9 cellular contexts compared by ENCODE assay signal in the genomic region with DNA sequence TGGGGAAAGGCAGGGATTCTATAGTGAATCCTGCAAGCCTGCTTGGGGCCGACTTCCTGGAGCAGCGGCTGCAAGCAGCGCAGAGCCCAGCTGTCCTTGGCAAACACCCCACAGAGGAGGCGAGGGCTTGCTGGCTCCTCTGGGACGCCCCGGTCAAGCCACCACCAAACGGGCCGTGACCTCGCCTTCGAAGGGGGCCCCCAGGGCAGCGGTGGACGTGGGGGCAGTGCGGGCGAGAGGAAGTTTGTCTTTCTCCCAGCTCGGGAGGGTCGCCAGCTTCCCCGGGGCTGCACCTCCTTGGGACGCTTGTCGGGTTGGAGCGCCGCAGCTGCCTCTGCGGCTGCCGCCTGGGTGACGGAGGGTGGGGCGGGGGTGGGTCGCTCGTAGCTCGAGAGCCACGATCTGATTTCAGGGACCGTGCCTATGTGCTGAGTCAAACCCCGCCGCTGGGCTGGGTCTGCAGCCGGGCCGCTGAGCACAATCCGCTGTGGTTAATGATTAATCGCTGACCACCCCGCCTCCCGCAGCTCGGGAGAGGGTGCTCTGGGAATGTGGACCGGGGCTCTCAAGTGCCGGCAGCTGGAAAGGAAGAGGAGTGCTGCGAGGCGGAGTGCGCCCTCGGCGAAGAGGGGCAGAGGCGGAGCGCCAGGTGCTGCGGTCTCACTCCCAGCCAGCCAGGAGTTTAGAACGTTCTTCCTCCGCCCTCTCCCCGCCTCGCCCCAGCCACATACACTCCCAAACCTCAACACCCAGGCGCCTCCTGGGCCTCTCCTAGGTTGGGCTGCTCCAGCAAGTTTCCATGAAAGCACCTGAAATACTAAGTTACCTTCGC. TPM values are rescaled to one million over a fixed set of nuclear protein-coding genes. Genes with fewer than 3 reads are reported as not detected.
DNase-seq lines count a peak whose midpoint lies in the region; ATAC-seq and TF ChIP-seq lines count a peak whose summit lies in the region.
"Had no signal": no experiment of that assay in that cellular context is flagged by ENCODE, and none has a peak within 500 bp of the region (broad histone marks: within the 10 kb centered on the region; RNA-seq: fewer than 3 reads in every experiment).

A gene (plus strand): TSS at position 726 of the 832 bp plus-strand sequence.

- H3K36me3 Mint-ChIP-seq in naive thymus-derived CD4-positive, alpha-beta T cell: peaks cover 0 to 4% (median 0%) of the 10 kb centered on the region in 5 donors
- peaks cover 0 to 4% (median 0%) of the 10 kb centered on the region in 3 donors for H3K36me3 Mint-ChIP-seq in naive thymus-derived CD8-positive, alpha-beta T cell

- TF ChIP-seq CTCF in AG09309 (IDR thresholded peaks at IDR 0.05; ENCODE audit: control insufficient read depth, insufficient read depth, low read depth, low read length, missing control alignments) (peak; percentile 10), fibroblast of pulmonary artery (IDR thresholded peaks at IDR 0.05; ENCODE audit: low read length, missing control alignments) (no peak)

- no peak within 1 kb of the TSS for H3K4me3 Mint-ChIP-seq in naive thymus-derived CD4-positive, alpha-beta T cell
- H3K4me3 Mint-ChIP-seq in naive thymus-derived CD8-positive, alpha-beta T cell: no peak within 1 kb of the TSS
- H3K4me3 Mint-ChIP-seq: central memory CD8-positive, alpha-beta T cell had no signal

- H3K9me3 ChIP-seq in HUES48 (ENCODE audit: control insufficient read depth, insufficient read depth, low read length): no peaks in the 10 kb centered on the region
- H3K9me3 ChIP-seq in naive thymus-derived CD4-positive, alpha-beta T cell (ENCODE audit: control insufficient read depth in 2 of 3, low read length in 3 of 3): no peaks in the 10 kb centered on the region
- no peaks in the 10 kb centered on the region for H3K9me3 ChIP-seq in effector memory CD4-positive, alpha-beta T cell (ENCODE audit: control insufficient read depth, low read length)

- H3K4me1 Mint-ChIP-seq in naive thymus-derived CD4-positive, alpha-beta T cell: peaks cover 0 to 2% (median 0%) of the 10 kb centered on the region in 7 donors
- peaks cover 0 to 1% (median under 1%) of the 10 kb centered on the region in 4 donors for H3K4me1 Mint-ChIP-seq in naive thymus-derived CD8-positive, alpha-beta T cell
- H3K4me1 Mint-ChIP-seq: central memory CD8-positive, alpha-beta T cell had no signal

- no peak within 1 kb of the TSS for H3K27ac Mint-ChIP-seq in naive thymus-derived CD4-positive, alpha-beta T cell
- no peak within 1 kb of the TSS for H3K27ac Mint-ChIP-seq in naive thymus-derived CD8-positive, alpha-beta T cell

- peaks cover 0 to 4% (median 0%) of the 10 kb centered on the region in 11 donors for H3K9me3 Mint-ChIP-seq in naive thymus-derived CD4-positive, alpha-beta T cell
- H3K9me3 Mint-ChIP-seq in naive thymus-derived CD8-positive, alpha-beta T cell: peaks cover 0 to 11% (median 2%) of the 10 kb centered on the region in 9 donors

- H3K4me3 ChIP-seq in AG09309 (ENCODE audit: control insufficient read depth, low read depth, low read length) (peak within 1 kb of the TSS; percentile 62), HUES48 (ENCODE audit: low read depth, low read length) (peak within 1 kb of the TSS; percentile 69), fibroblast of pulmonary artery (replicated peaks; ENCODE audit: low read depth, low read length) (peak within 1 kb of the TSS; percentile 62)
- no peak within 1 kb of the TSS for H3K4me3 ChIP-seq in naive thymus-derived CD4-positive, alpha-beta T cell (ENCODE audit: low read length)
- no peak within 1 kb of the TSS for H3K4me3 ChIP-seq in effector memory CD4-positive, alpha-beta T cell (ENCODE audit: insufficient read depth, low read depth, low read length, poor library complexity, severe bottlenecking)

- H3K9ac ChIP-seq in HUES48 (ENCODE audit: low read depth, low read length): no peak within 1 kb of the TSS; the same call in 1 of the 2 replicates

- CTCF ChIA-PET in naive thymus-derived CD4-positive, alpha-beta T cell (lab: Charles Lee): no interaction called here

- POLR2A ChIA-PET in naive thymus-derived CD4-positive, alpha-beta T cell (lab: Charles Lee): no interaction called here
- POLR2A ChIA-PET in naive thymus-derived CD8-positive, alpha-beta T cell (lab: Charles Lee): no interaction called here

- ATAC-seq in naive thymus-derived CD4-positive, alpha-beta T cell: peak; percentile 20
- no peak for ATAC-seq in naive thymus-derived CD8-positive, alpha-beta T cell

- intact Hi-C loops in naive thymus-derived CD4-positive, alpha-beta T cell (cut with micrococcal nuclease): no loop called here

- H3K27ac ChIP-seq in HUES48 (ENCODE audit: low read depth, low read length): peak within 1 kb of the TSS; percentile 59
- no peak within 1 kb of the TSS for H3K27ac ChIP-seq in naive thymus-derived CD4-positive, alpha-beta T cell (ENCODE audit: low read depth, low read length)
- H3K27ac ChIP-seq in effector memory CD4-positive, alpha-beta T cell (ENCODE audit: insufficient read depth, low read length, poor library complexity, severe bottlenecking): no peak within 1 kb of the TSS

- H3K4me1 ChIP-seq in HUES48 (ENCODE audit: control insufficient read depth, insufficient read depth, low read length): peaks cover 13% of the 10 kb centered on the region
- no peaks in the 10 kb centered on the region for H3K4me1 ChIP-seq in naive thymus-derived CD4-positive, alpha-beta T cell (ENCODE audit: control insufficient read depth in 2 of 2, insufficient read depth in 2 of 2, low read length in 2 of 2)
- no peaks in the 10 kb centered on the region for H3K4me1 ChIP-seq in effector memory CD4-positive, alpha-beta T cell (ENCODE audit: control insufficient read depth, insufficient read depth, low read length, poor library complexity, severe bottlenecking)

- DNase-seq in AG09309 (ENCODE audit: low read depth) (peak; percentile 84), SHP77 (lab: John Stamatoyannopoulos, UW) (peak; percentile 92 to 94), fibroblast of pulmonary artery (ENCODE audit: low read depth) (peak; percentile 93), cerebellum (ENCODE audit: low spot score) (no peak)
- DNase-seq in naive thymus-derived CD4-positive, alpha-beta T cell: no peak
- DNase-seq in effector memory CD4-positive, alpha-beta T cell: no peak
- DNase-seq in naive thymus-derived CD8-positive, alpha-beta T cell: no peak

- H3K27me3 ChIP-seq in HUES48 (ENCODE audit: control insufficient read depth, insufficient read depth, low read length): peaks cover 34% of the 10 kb centered on the region
- no peaks in the 10 kb centered on the region for H3K27me3 ChIP-seq in naive thymus-derived CD4-positive, alpha-beta T cell (ENCODE audit: control insufficient read depth in 2 of 2, insufficient read depth in 2 of 2, low read length in 2 of 2)
- H3K27me3 ChIP-seq in effector memory CD4-positive, alpha-beta T cell (replicated peaks; ENCODE audit: control insufficient read depth, insufficient read depth, low read length, poor library complexity, severe bottlenecking): peaks cover 3% of the 10 kb centered on the region

- no peaks in the 10 kb centered on the region for H3K36me3 ChIP-seq in HUES48 (ENCODE audit: control insufficient read depth, insufficient read depth, low read length)
- no peaks in the 10 kb centered on the region for H3K36me3 ChIP-seq in naive thymus-derived CD4-positive, alpha-beta T cell (ENCODE audit: control insufficient read depth in 2 of 3, insufficient read depth in 3 of 3, low read length in 3 of 3)
- no peaks in the 10 kb centered on the region for H3K36me3 ChIP-seq in effector memory CD4-positive, alpha-beta T cell (ENCODE audit: control insufficient read depth, insufficient read depth, low read length)

- peaks cover 14 to 45% (median 32%) of the 10 kb centered on the region in 5 donors for H3K27me3 Mint-ChIP-seq in naive thymus-derived CD4-positive, alpha-beta T cell
- H3K27me3 Mint-ChIP-seq in naive thymus-derived CD8-positive, alpha-beta T cell: peaks cover 12 to 56% (median 42%) of the 10 kb centered on the region in 5 donors

RNA-seq across cellular contexts. Expression of the gene that starts here (rescaled TPM):
- total RNA-seq in naive thymus-derived CD4-positive, alpha-beta T cell: not detected
- not detected for polyA plus RNA-seq in naive thymus-derived CD4-positive, alpha-beta T cell
- 4.3 TPM for total RNA-seq in cerebellum
- total RNA-seq in naive thymus-derived CD8-positive, alpha-beta T cell: not detected
- polyA plus RNA-seq in naive thymus-derived CD8-positive, alpha-beta T cell: not detected

Comparison
In these comparisons a context has a peak if more than half of its experiments do, and no peak if none do; other contexts are left out.
1. Peak in ATAC-seq in naive thymus-derived CD4-positive, alpha-beta T cell; RNA of the gene not detected or under 1 TPM.
2. DNase-seq: peak in AG09309 (single experiment), SHP77 (2 of 2) and fibroblast of pulmonary artery (single experiment); none in naive thymus-derived CD4-positive, alpha-beta T cell (0 of 9), cerebellum (single experiment), effector memory CD4-positive, alpha-beta T cell (0 of 3) and naive thymus-derived CD8-positive, alpha-beta T cell (0 of 10).
3. H3K4me3 ChIP-seq: peak in AG09309 (single experiment), HUES48 (single experiment) and fibroblast of pulmonary artery (single experiment); none in naive thymus-derived CD4-positive, alpha-beta T cell (single experiment) and effector memory CD4-positive, alpha-beta T cell (single experiment).